Comparison of ENCODE assay signal across 8 cellular contexts in genomic region chr19:42422576-42423461, GRCh38. TPM values are rescaled to one million over a fixed set of nuclear protein-coding genes. Genes with fewer than 3 reads are reported as not detected.
DNase-seq lines count a peak whose midpoint lies in the region; ATAC-seq, FAIRE-seq and TF ChIP-seq lines count a peak whose summit lies in the region.

No MANE protein-coding gene starts in this region.

- no peaks in the 10 kb centered on the region for H4K20me1 ChIP-seq in GM12878 (ENCODE audit: control insufficient read depth, insufficient read depth)

- peaks cover 4% of the 10 kb centered on the region for H3K79me2 ChIP-seq in GM12878 (ENCODE audit: control insufficient read depth, insufficient read depth, low read length)

- peak overlapping the region; percentile 93 for H2AFZ ChIP-seq in GM12878 (ENCODE audit: control insufficient read depth, low read depth, low read length)

- peak; percentile 12 for DNase-seq in ACHN
- DNase-seq in T follicular helper cell (ENCODE audit: low read depth), result peak; percentile 36
- DNase-seq in GM12878 (ENCODE audit: low read depth, low spot score), result no peak
- DNase-seq in stimulated activated CD4-positive, alpha-beta T cell treated with anti-CD3 and anti-CD28 coated beads, Interleukin-12 subunit alpha, Interleukin-12 subunit beta, amount 100 ng/mL, for 48 hours (ENCODE audit: low read depth in 2 of 3, low spot score in 1 of 3), result peak; percentile 23 to 40 (median 24)
- DNase-seq in EL, result no peak

- POLR2A ChIA-PET in GM12878 (lab: Charles Lee), result interaction anchor here (1.0 to 1.5 kb wide), 6 partner anchors 10 to 203 kb away, joined by 3 to 8 read pairs (median 4); no protein-coding TSS in a partner anchor

- no peak for TF ChIP-seq RAD21 in GM12878 (IDR thresholded peaks at IDR 0.05; ENCODE audit: insufficient read depth, low read depth, low read length)

- peaks cover 16% of the 10 kb centered on the region for H3K4me1 ChIP-seq in GM12878 (ENCODE audit: control insufficient read depth, insufficient read depth, low read length)

- peak overlapping the region; percentile 82 for H3K9ac ChIP-seq in GM12878 (ENCODE audit: control insufficient read depth, insufficient read depth, low read length)

- in situ Hi-C loops in ACHN (cut with HindIII; ENCODE audit: low pct_ligation_motif_present, low pct_unique_long_range_greater_than_20kb, low sequenced_read_pairs) (no loop called here), GM12878 (cut with MboI) (no loop called here)

- SMC1A ChIA-PET in GM12878 (lab: Charles Lee; ENCODE audit: uncharacterized antibody, unreplicated experiment), result interaction anchor here (1.0 to 1.4 kb wide), 6 partner anchors 11 to 309 kb away, joined by 3 to 6 read pairs (median 3); partner anchors contain the start of gene CEACAM1

- H3K27me3 ChIP-seq in GM12878 (replicated peaks in 1 of 2; ENCODE audit: control insufficient read depth in 2 of 2, insufficient read depth in 2 of 2, low read length in 1 of 2), result no peaks in the 10 kb centered on the region

- ATAC-seq in GM19035 (IDR thresholded peaks at IDR 0.05; ENCODE audit: unreplicated experiment), result peak; percentile 32
- ATAC-seq in HG03280 (IDR thresholded peaks at IDR 0.05; ENCODE audit: unreplicated experiment), result peak; percentile 17
- ATAC-seq in GM12878, result peak; percentile 68

- H3K4me2 ChIP-seq in GM12878 (ENCODE audit: control insufficient read depth, insufficient read depth), result peak overlapping the region; percentile 97

- no peak for TF ChIP-seq POLR2A in GM12878 (IDR thresholded peaks at IDR 0.05; ENCODE audit: low read depth, low read length)

- RAD21 ChIA-PET in GM12878 (lab: Charles Lee; ENCODE audit: unreplicated experiment), result interaction anchor here (1.0 to 1.6 kb wide), 8 partner anchors 10 to 309 kb away, joined by 3 to 9 read pairs (median 4); partner anchors contain the start of gene CEACAM1

- CTCF ChIA-PET in GM12878 (lab: Yijun Ruan, JAX), result interaction anchor here (1.0 to 4.4 kb wide), 10 partner anchors 11 to 106 kb away, joined by 3 to 27 read pairs (median 6); partner anchors contain the start of gene CEACAM1

- no peak for TF ChIP-seq CTCF in GM12878 (IDR thresholded peaks at IDR 0.05 in 2 of 3, conservative IDR thresholded peaks at IDR 0.05 in 1 of 3; ENCODE audit: control insufficient read depth in 2 of 3, extremely low read depth in 1 of 3, insufficient read depth in 1 of 3, low read depth in 3 of 3, low read length in 3 of 3)

- intact Hi-C loops in GM12878 (cut with micrococcal nuclease; ENCODE audit: unreplicated experiment), result loop anchor here (5.0 kb wide), 1 partner anchor 96 kb away; the partner anchor contains the start of gene MEGF8

- under 1% methylated on average over 43 of the region's 43 CpGs for WGBS in GM12878 (ENCODE audit: insufficient coverage, insufficient replicate concordance, low lambda C conversion rate, missing lambda C conversion rate)

- no peak for TF ChIP-seq EP300 in GM12878 (IDR thresholded peaks at IDR 0.05; ENCODE audit: borderline replicate concordance in 1 of 2, control insufficient read depth in 1 of 2, low read depth in 2 of 2, low read length in 2 of 2)

- peak overlapping the region; percentile 86 for H3K27ac ChIP-seq in GM12878 (ENCODE audit: control insufficient read depth, insufficient read depth)

- FAIRE-seq in GM12878 (lab: Jason Lieb, UNC), result peak; percentile 13

- no peaks in the 10 kb centered on the region for H3K36me3 ChIP-seq in GM12878 (ENCODE audit: control insufficient read depth in 2 of 2, insufficient read depth in 2 of 2, low read length in 1 of 2)

- TSS peak; percentile 68 for BruUV-seq in GM12878 (replicated peaks; lab: Mats Ljungman, UMichigan)

- H3K9me3 ChIP-seq in GM12878 (replicated peaks; ENCODE audit: control insufficient read depth, insufficient read depth, low read length), result no peaks in the 10 kb centered on the region
- peaks cover 5% of the 10 kb centered on the region for H3K9me3 ChIP-seq in iPS-18c (ENCODE audit: control insufficient read depth, insufficient read depth, low read length)

- H3K4me3 ChIP-seq in GM12878 (peak overlapping the region; percentile 94), iPS-18c (ENCODE audit: insufficient read depth, low read depth, low read length) (peak overlapping the region; percentile 83)

TF ChIP-seq in GM12878, 131 proteins besides CTCF, POLR2A, EP300 and RAD21 (continues in another document):
- no peak for TF ChIP-seq HDAC6 (IDR thresholded peaks at IDR 0.05; ENCODE audit: unreplicated experiment)
- TF ChIP-seq MAX (IDR thresholded peaks at IDR 0.05; ENCODE audit: low read depth, low read length), result no peak
- 0 out of 2 replicates have a peak, but pooled peaks have one; percentile 6 for TF ChIP-seq BCL11A (IDR thresholded peaks at IDR 0.05; ENCODE audit: low read depth, low read length)
- peak; percentile 94 for TF ChIP-seq SREBF1 (IDR thresholded peaks at IDR 0.05; ENCODE audit: low read length)
- peak; percentile 74; the same call in 1 of the 2 replicates for TF ChIP-seq HDGF (IDR thresholded peaks at IDR 0.05)
- no peak for TF ChIP-seq PKNOX1 (IDR thresholded peaks at IDR 0.05)
- no peak for TF ChIP-seq ZZZ3 (IDR thresholded peaks at IDR 0.05; ENCODE audit: control insufficient read depth, insufficient read length, low read depth)
- no peak for TF ChIP-seq NFXL1 (IDR thresholded peaks at IDR 0.05; ENCODE audit: borderline replicate concordance)

RNA-seq across cellular contexts. Expression of gene LIPE, which starts 4.4 kb away (rescaled TPM):
- 6.8 and 9.3 TPM in 2 replicates for total RNA-seq in GM12878 (2013; cell fraction: nucleolus; rRNA removed)
- 11.1 and 19.9 TPM in 2 replicates for total RNA-seq in GM12878 (2014; rRNA removed)
- 5.3 and 8.1 TPM in 2 replicates for total RNA-seq in GM12878 (2014; rRNA removed; fragmentation: Illumina TruSeq; extraction: Trizol)
- total RNA-seq in GM12878 (2021), result 31.9 and 33.3 TPM in 2 replicates
- 2.8 TPM for polyA plus RNA-seq in GM12878 (2011; ENCODE audit: low read depth)
- 3.2 and 8.9 TPM in 2 replicates for polyA plus RNA-seq in GM12878 (2011; rRNA removed)
- 8.9 and 12.9 TPM in 2 replicates for polyA plus RNA-seq in GM12878 (2011; cell fraction: cytosol; rRNA removed)
- polyA plus RNA-seq in GM12878 (2011; cell fraction: nucleus; rRNA removed), result 16.4 and 21.1 TPM in 2 replicates
- 9.3 and 10.4 TPM in 2 replicates for polyA plus RNA-seq in GM12878 (2012)
- 1.5 and 10.0 TPM in 2 replicates for polyA plus RNA-seq in GM12878 (2014; fragmentation: Illumina TruSeq; extraction: Trizol)
- polyA plus RNA-seq in GM12878 (2014; fragmentation: Nextera tagmentation; extraction: Ambion mirVana), result under 1 TPM; 0.02 to 0.24 TPM
- polyA plus RNA-seq in GM12878 (2014; rRNA removed), result 18.0 and 22.3 TPM in 2 replicates
- 10 to 100 TPM in 1 of 2 experiments, 1 to 10 TPM in 1; 8.4 to 11.5 TPM for polyA plus RNA-seq in GM12878 (2016; fragmentation: Nextera tagmentation; extraction: Ambion mirVana)
- polyA minus RNA-seq in GM12878 (2011; rRNA and poly(A)+ RNA removed), result 8.3 and 20.1 TPM in 2 replicates
- 9.6 and 14.6 TPM in 2 replicates for polyA minus RNA-seq in GM12878 (2011; cell fraction: cytosol; rRNA and poly(A)+ RNA removed)
- polyA minus RNA-seq in GM12878 (2011; cell fraction: nucleus; rRNA and poly(A)+ RNA removed), result 3.9 and 9.2 TPM in 2 replicates

RNA-seq across cellular contexts. Expression of gene CXCL17, which starts 19.9 kb away (rescaled TPM):
- not detected in 2 replicates for total RNA-seq in GM12878 (2013; cell fraction: nucleolus; rRNA removed)
- not detected in 2 replicates for total RNA-seq in GM12878 (2014; rRNA removed)
- total RNA-seq in GM12878 (2014; rRNA removed; fragmentation: Illumina TruSeq; extraction: Trizol), result 0.14 TPM in 1 of 2 replicates, not detected in the other
- not detected in 2 replicates for total RNA-seq in GM12878 (2021)
- not detected for polyA plus RNA-seq in GM12878 (2011; ENCODE audit: low read depth)
- 0.10 and 0.15 TPM in 2 replicates for polyA plus RNA-seq in GM12878 (2011; rRNA removed)
- polyA plus RNA-seq in GM12878 (2011; cell fraction: cytosol; rRNA removed), result 0.10 and 0.12 TPM in 2 replicates
- polyA plus RNA-seq in GM12878 (2011; cell fraction: nucleus; rRNA removed), result not detected in 2 replicates
- polyA plus RNA-seq in GM12878 (2012), result not detected in 2 replicates
- polyA plus RNA-seq in GM12878 (2014; fragmentation: Illumina TruSeq; extraction: Trizol), result not detected in 2 replicates
- under 1 TPM; 0.13 to 0.24 TPM for polyA plus RNA-seq in GM12878 (2014; fragmentation: Nextera tagmentation; extraction: Ambion mirVana)
- polyA plus RNA-seq in GM12878 (2014; rRNA removed), result not detected in 2 replicates
- polyA plus RNA-seq in GM12878 (2016; fragmentation: Nextera tagmentation; extraction: Ambion mirVana), result not detected
- polyA minus RNA-seq in GM12878 (2011; rRNA and poly(A)+ RNA removed), result not detected in 2 replicates
- not detected in 2 replicates for polyA minus RNA-seq in GM12878 (2011; cell fraction: cytosol; rRNA and poly(A)+ RNA removed)
- not detected in 2 replicates for polyA minus RNA-seq in GM12878 (2011; cell fraction: nucleus; rRNA and poly(A)+ RNA removed)

RNA-seq across cellular contexts. Expression of gene CNFN, which starts 32.7 kb away (rescaled TPM):
- not detected in 2 replicates for total RNA-seq in GM12878 (2013; cell fraction: nucleolus; rRNA removed)
- total RNA-seq in GM12878 (2014; rRNA removed), result not detected in 2 replicates
- total RNA-seq in GM12878 (2014; rRNA removed; fragmentation: Illumina TruSeq; extraction: Trizol), result not detected in 2 replicates
- not detected in 2 replicates for total RNA-seq in GM12878 (2021)
- polyA plus RNA-seq in GM12878 (2011; ENCODE audit: low read depth), result not detected
- polyA plus RNA-seq in GM12878 (2011; rRNA removed), result not detected in 2 replicates
- polyA plus RNA-seq in GM12878 (2011; cell fraction: cytosol; rRNA removed), result 0.60 and 0.78 TPM in 2 replicates
- 0.38 TPM in 1 of 2 replicates, not detected in the other for polyA plus RNA-seq in GM12878 (2011; cell fraction: nucleus; rRNA removed)
- polyA plus RNA-seq in GM12878 (2012), result 0.38 and 0.51 TPM in 2 replicates
- not detected in 2 replicates for polyA plus RNA-seq in GM12878 (2014; fragmentation: Illumina TruSeq; extraction: Trizol)
- polyA plus RNA-seq in GM12878 (2014; fragmentation: Nextera tagmentation; extraction: Ambion mirVana), result not detected
- not detected in 2 replicates for polyA plus RNA-seq in GM12878 (2014; rRNA removed)
- polyA plus RNA-seq in GM12878 (2016; fragmentation: Nextera tagmentation; extraction: Ambion mirVana), result under 1 TPM in 1 of 2 experiments, not detected in 1; 0.60 TPM
- polyA minus RNA-seq in GM12878 (2011; rRNA and poly(A)+ RNA removed), result not detected in 2 replicates
- not detected in 2 replicates for polyA minus RNA-seq in GM12878 (2011; cell fraction: cytosol; rRNA and poly(A)+ RNA removed)
- not detected in 2 replicates for polyA minus RNA-seq in GM12878 (2011; cell fraction: nucleus; rRNA and poly(A)+ RNA removed)

Comparison
In these comparisons a context has a peak if more than half of its experiments do, and no peak if none do; other contexts are left out.
1. DNase-seq: peak in ACHN (single experiment), T follicular helper cell (single experiment) and stimulated activated CD4-positive, alpha-beta T cell treated with anti-CD3 and anti-CD28 coated beads, Interleukin-12 subunit alpha, Interleukin-12 subunit beta, amount 100 ng/mL, for 48 hours (3 of 3); none in GM12878 (single experiment) and EL (single experiment).
2. ATAC-seq: peak in every context shown above with its lines; median percentile 68 in GM12878; 32 in GM19035; 17 in HG03280.